23 cellular contexts compared by ENCODE assay signal in the genomic region with DNA sequence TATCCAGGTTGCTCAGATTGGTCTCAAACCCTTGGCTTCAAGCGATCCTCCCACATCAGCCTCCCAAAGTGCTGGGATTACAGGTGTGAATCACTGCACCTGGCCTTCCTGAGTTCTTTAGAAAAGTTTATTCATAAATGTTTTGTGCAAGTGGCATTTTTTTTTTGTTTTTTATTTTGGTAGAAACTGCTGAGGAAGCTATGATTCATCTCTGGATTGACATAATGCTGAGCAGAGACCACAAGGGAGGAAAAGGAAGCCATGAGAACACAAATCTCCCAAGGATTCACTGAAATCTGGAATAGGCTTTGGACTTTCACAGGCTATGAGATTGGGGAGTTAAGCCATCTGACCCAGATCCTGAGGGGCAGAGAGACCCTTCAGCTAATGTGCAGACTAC. TPM values are rescaled to one million over a fixed set of nuclear protein-coding genes. Genes with fewer than 3 reads are reported as not detected.
DNase-seq lines count a peak whose midpoint lies in the region; ATAC-seq and TF ChIP-seq lines count a peak whose summit lies in the region.
"Had no signal": no experiment of that assay in that cellular context is flagged by ENCODE, and none has a peak within 500 bp of the region (broad histone marks: within the 10 kb centered on the region; RNA-seq: fewer than 3 reads in every experiment).

No MANE protein-coding gene starts in this region.

- H2BK15ac ChIP-seq in neuronal stem cell (ENCODE audit: low read length) = no peak overlapping the region

- H4K8ac ChIP-seq in neuronal stem cell (ENCODE audit: low read depth, low read length) = no peak overlapping the region

- H3K4ac ChIP-seq in neuronal stem cell (ENCODE audit: low read length) = no peak overlapping the region

- H3K4me1 ChIP-seq in right cardiac atrium (ENCODE audit: control insufficient read depth, insufficient read depth, low read length) (peaks cover 4% of the 10 kb centered on the region), heart right ventricle (peaks cover 4 to 50% (median 6%) of the 10 kb centered on the region in 9 donors), adipocyte (ENCODE audit: control insufficient read depth, insufficient read depth, low read length) (peaks cover 37% of the 10 kb centered on the region), neuronal stem cell (ENCODE audit: control insufficient read depth in 2 of 2, insufficient read depth in 1 of 2, low read depth in 1 of 2, low read length in 2 of 2) (peaks cover 0 to 2% of the 10 kb centered on the region in 2 donors)

- no peak overlapping the region for H4K91ac ChIP-seq in neuronal stem cell (ENCODE audit: low read depth, low read length, poor library complexity)

- peak overlapping the region; percentile 23 for H3K27ac ChIP-seq in right cardiac atrium (ENCODE audit: low read length)
- H3K27ac ChIP-seq in heart right ventricle = peak overlapping the region in 1 of 10 donors; percentile 79
- no peak overlapping the region for H3K27ac ChIP-seq in WERI-Rb-1
- H3K27ac ChIP-seq in neuronal stem cell (replicated peaks; ENCODE audit: low read length) = no peak overlapping the region
- H3K27ac ChIP-seq: tibial artery had no signal

- H3K23ac ChIP-seq in neuronal stem cell (ENCODE audit: low read depth, low read length, poor library complexity) = no peak overlapping the region

- H3K79me1 ChIP-seq in neuronal stem cell (ENCODE audit: low read depth, low read length) = no peaks in the 10 kb centered on the region

- H2BK120ac ChIP-seq in neuronal stem cell (ENCODE audit: low read depth, low read length) = no peak overlapping the region

- H2AFZ ChIP-seq in neuronal stem cell (ENCODE audit: low read length) = no peak overlapping the region

- H3K9ac ChIP-seq in adipocyte (ENCODE audit: low read length) (no peak overlapping the region), neuronal stem cell (ENCODE audit: low read depth, low read length, poor library complexity) (no peak overlapping the region)

- no peak for ATAC-seq in right cardiac atrium
- ATAC-seq in heart right ventricle = no peak
- ATAC-seq: activated T-cell treated with anti-CD3 and anti-CD28 coated beads, Interleukin-2, amount 50 U/mL, for 4 hours; natural killer cell; stimulated activated effector memory CD8-positive, alpha-beta T cell treated with anti-CD3 and anti-CD28 coated beads, Interleukin-12 subunit alpha, Interleukin-12 subunit beta, amount 100 ng/mL, for 72 hours had no signal

- WGBS in right cardiac atrium = 90% methylated on average over 1 of the region's 1 CpG
- WGBS in heart right ventricle, 2 donors = 71 to 87% methylated on average over 1 of the region's 1 CpG
- WGBS in neuronal stem cell (ENCODE audit: extremely low coverage in 2 of 2, insufficient read length in 2 of 2, insufficient replicate concordance in 1 of 2), 2 donors = no CpG with 5 or more reads among the region's 1 CpG

- H2AK5ac ChIP-seq in neuronal stem cell (ENCODE audit: low read depth, low read length) = no peak overlapping the region

- intact Hi-C loops in right cardiac atrium (cut with DNase I) = no loop called here
- intact Hi-C loops in heart right ventricle (cut with DNase I) = loop anchor here in 1 of 10 donors (10.0 kb wide), 1 partner anchor 49 kb away; no protein-coding TSS in a partner anchor

- DNase-seq in right cardiac atrium (no peak), heart right ventricle (no peak), adipocyte (ENCODE audit: low read depth) (peak; percentile 19), iris pigment epithelial cell (ENCODE audit: low read depth) (peak; percentile 63), WERI-Rb-1 (no peak), neuronal stem cell (ENCODE audit: low spot score) (no peak), HUDEP-2 (lab: John Stamatoyannopoulos, UW; ENCODE audit: unreplicated experiment in 76 of 76) (no peak), glomerular visceral epithelial cell (ENCODE audit: extremely low spot score) (no peak)
- DNase-seq: activated CD4-positive, alpha-beta memory T cell treated with anti-CD3 and anti-CD28 coated beads for 36 hours; activated T-cell treated with anti-CD3 and anti-CD28 coated beads, Interleukin-2, amount 50 U/mL, for 4 hours; caudate nucleus; CD4-positive, alpha-beta T cell; effector CD8-positive, alpha-beta T cell; natural killer cell; NCI-H2081 treated with DMSO at 0.1 percent for 48 hours; NCI-H526 treated with DMSO at 0.1 percent for 48 hours; spleen; tibial artery had no signal

- H3K27me3 ChIP-seq in right cardiac atrium (ENCODE audit: control insufficient read depth, insufficient read depth) = no peaks in the 10 kb centered on the region
- peaks cover 0 to 35% (median 19%) of the 10 kb centered on the region in 7 donors for H3K27me3 ChIP-seq in heart right ventricle
- peaks cover 15% of the 10 kb centered on the region for H3K27me3 ChIP-seq in adipocyte (replicated peaks; ENCODE audit: control insufficient read depth, insufficient read depth, low read length)
- H3K27me3 ChIP-seq in WERI-Rb-1 (ENCODE audit: insufficient read depth, low read depth, severe bottlenecking) = no peaks in the 10 kb centered on the region
- H3K27me3 ChIP-seq in neuronal stem cell (ENCODE audit: control insufficient read depth in 3 of 3, insufficient read depth in 3 of 3, low read depth in 1 of 3, low read length in 3 of 3) = peaks cover 2 to 45% (median 24%) of the 10 kb centered on the region in 3 experiments

- no peaks in the 10 kb centered on the region for H3K9me3 ChIP-seq in right cardiac atrium (ENCODE audit: control insufficient read depth, low read length)
- H3K9me3 ChIP-seq in heart right ventricle = no peaks in the 10 kb centered on the region
- no peaks in the 10 kb centered on the region for H3K9me3 ChIP-seq in adipocyte (ENCODE audit: control insufficient read depth, low read length)
- no peaks in the 10 kb centered on the region for H3K9me3 ChIP-seq in WERI-Rb-1 (ENCODE audit: severe bottlenecking)
- peaks cover 0 to 1% of the 10 kb centered on the region in 2 donors for H3K9me3 ChIP-seq in neuronal stem cell (replicated peaks in 1 of 2; ENCODE audit: control insufficient read depth in 2 of 2, insufficient read depth in 1 of 2, low read depth in 1 of 2, low read length in 2 of 2)
- H3K9me3 ChIP-seq: spleen, tibial artery had no signal

- TF ChIP-seq CTCF in heart right ventricle (IDR thresholded peaks at IDR 0.05) (no peak), WERI-Rb-1 (IDR thresholded peaks at IDR 0.05; ENCODE audit: low read depth, low read length) (no peak)

- no peak overlapping the region for H2BK5ac ChIP-seq in neuronal stem cell (ENCODE audit: low read length)

- no peak overlapping the region for H2BK12ac ChIP-seq in neuronal stem cell (ENCODE audit: low read length)

- H3K14ac ChIP-seq in neuronal stem cell (ENCODE audit: low read length) = no peak overlapping the region

- H3K18ac ChIP-seq in neuronal stem cell (ENCODE audit: low read length) = no peak overlapping the region

- no peaks in the 10 kb centered on the region for H3K36me3 ChIP-seq in heart right ventricle
- H3K36me3 ChIP-seq in adipocyte (ENCODE audit: control insufficient read depth, insufficient read depth, low read length, severe bottlenecking) = no peaks in the 10 kb centered on the region
- no peaks in the 10 kb centered on the region for H3K36me3 ChIP-seq in WERI-Rb-1
- H3K36me3 ChIP-seq in neuronal stem cell (replicated peaks in 1 of 2; ENCODE audit: control insufficient read depth in 2 of 2, insufficient read depth in 2 of 2, low read length in 2 of 2) = no peaks in the 10 kb centered on the region
- H3K36me3 ChIP-seq: spleen, tibial artery had no signal

- no peak overlapping the region for H3K4me2 ChIP-seq in neuronal stem cell (ENCODE audit: insufficient read depth, low read length, poor library complexity, severe bottlenecking)

- H3K4me3 ChIP-seq in right cardiac atrium (ENCODE audit: low read length) (no peak overlapping the region), heart right ventricle (no peak overlapping the region), adipocyte (ENCODE audit: low read length) (no peak overlapping the region), WERI-Rb-1 (ENCODE audit: low read depth, low read length) (no peak overlapping the region), neuronal stem cell (ENCODE audit: low read length in 2 of 2) (no peak overlapping the region)
- H3K4me3 ChIP-seq: tibial artery had no signal

RNA-seq across cellular contexts. Expression of a gene that starts 3.4 kb away (rescaled TPM):
- total RNA-seq in right cardiac atrium (not detected), heart right ventricle (under 1 TPM in 2 of 10 donors, not detected in 8; 0.15 to 0.42 TPM)
- polyA plus RNA-seq in right cardiac atrium (0.02 TPM), heart right ventricle (under 1 TPM in 1 of 2 donors, not detected in 1; 0.06 TPM)
- polyA plus RNA-seq in neuronal stem cell (2013, experiment 1 of 2) = not detected
- not detected for polyA plus RNA-seq in neuronal stem cell (2013, experiment 2 of 2)
- total RNA-seq: activated CD4-positive, alpha-beta memory T cell treated with anti-CD3 and anti-CD28 coated beads for 36 hours; activated naive CD4-positive, alpha-beta T cell treated with anti-CD3 and anti-CD28 coated beads, Interleukin-2, amount 50 U/mL, for 72 hours; activated T-cell treated with anti-CD3 and anti-CD28 coated beads, Interleukin-2, amount 50 U/mL, for 4 hours; CD4-positive, alpha-beta T cell; fibroblast of villous mesenchyme; lung microvascular endothelial cell; progenitor cell of endocrine pancreas had no signal

Comparison
In these comparisons a context has a peak if more than half of its experiments do, and no peak if none do; other contexts are left out.
1. DNase-seq: peak in adipocyte (single experiment) and iris pigment epithelial cell (single experiment); none in right cardiac atrium (0 of 3), heart right ventricle (0 of 2), WERI-Rb-1 (single experiment), neuronal stem cell (single experiment), HUDEP-2 (0 of 76) and glomerular visceral epithelial cell (single experiment).